8 cellular contexts compared by ENCODE assay signal in the genomic region with DNA sequence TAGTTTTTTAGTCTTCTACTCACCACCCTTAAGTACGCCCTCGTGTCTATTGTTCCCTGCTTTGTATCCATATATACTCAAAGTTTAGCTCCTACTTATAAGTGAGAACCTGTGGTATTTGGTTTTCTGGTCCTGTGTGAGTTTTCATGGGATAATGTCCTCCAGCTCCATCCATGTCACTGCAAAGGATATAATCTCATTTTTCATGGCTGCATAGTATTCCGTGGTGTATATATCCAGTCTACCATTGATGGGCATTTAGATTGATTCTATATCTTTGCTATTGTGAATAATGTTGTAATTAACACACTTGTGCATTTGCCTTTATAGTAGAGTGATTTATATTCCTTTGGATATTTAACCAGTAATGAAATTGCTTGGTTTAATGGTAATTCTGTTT.
"Had no signal": no experiment of that assay in that cellular context is flagged by ENCODE, and none has a peak within 500 bp of the region (broad histone marks: within the 10 kb centered on the region; RNA-seq: fewer than 3 reads in every experiment).

No MANE protein-coding gene starts in this region.

- ATAC-seq: GM12878 had no signal

- DNase-seq: GDM1, GF-D8 had no signal

- FAIRE-seq: G401.6, GM12878, GM12891, GM12892, GM18507, GM19239 had no signal

- H3K4me3 ChIP-seq: GM12878 had no signal
